Comparison of ENCODE assay signal across 8 cellular contexts in the genomic region with DNA sequence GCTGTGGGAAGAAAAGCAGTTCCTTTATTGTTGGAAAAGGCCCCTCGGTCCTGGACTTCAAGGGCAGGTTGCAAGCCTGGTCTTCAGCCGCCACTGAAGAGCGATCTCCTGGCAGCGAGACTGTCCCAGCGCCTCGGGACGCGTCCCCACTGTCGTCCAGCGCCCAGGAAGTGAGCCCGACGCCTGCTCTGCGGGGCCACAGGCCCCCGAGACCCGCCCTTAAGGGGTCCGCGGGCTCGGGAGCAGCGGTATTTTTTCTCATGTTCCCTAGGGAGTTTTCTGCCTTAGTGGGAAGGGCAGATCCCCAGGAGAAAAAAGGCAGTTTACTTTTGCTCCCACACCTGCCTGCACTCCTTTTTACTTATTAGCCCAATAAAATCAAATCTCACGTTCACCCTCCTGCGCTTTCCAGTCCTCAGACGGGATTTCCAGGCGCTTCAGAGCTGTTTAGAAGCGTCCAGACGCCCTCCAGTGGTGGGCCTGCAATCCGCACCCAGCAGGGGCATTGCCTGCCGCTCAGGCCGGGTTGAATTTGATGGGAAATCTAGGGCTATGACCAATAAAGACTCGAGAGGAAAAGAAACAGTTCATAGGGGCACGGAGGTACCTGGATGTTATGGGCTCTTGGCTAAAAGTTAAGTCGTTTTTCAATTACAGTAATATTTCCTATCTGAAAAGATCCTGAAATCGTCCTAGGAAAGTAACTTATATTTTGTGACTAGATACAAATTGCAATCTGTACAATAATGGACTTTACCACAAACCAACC. TPM values are rescaled to one million over a fixed set of nuclear protein-coding genes. Genes with fewer than 3 reads are reported as not detected.
DNase-seq lines count a peak whose midpoint lies in the region; ATAC-seq and TF ChIP-seq lines count a peak whose summit lies in the region.

No MANE protein-coding gene starts in this region.

- peak overlapping the region; percentile 44 for H3K4me3 ChIP-seq in Caco-2 (ENCODE audit: low read depth, low read length)
- peak overlapping the region; percentile 90 for H3K4me3 ChIP-seq in epithelial cell of esophagus (ENCODE audit: low read length)
- peak overlapping the region; percentile 2 for H3K4me3 ChIP-seq in mucosa of descending colon

- no peaks in the 10 kb centered on the region for H3K36me3 Mint-ChIP-seq in Caco-2 (ENCODE audit: insufficient read depth, unreplicated experiment)

- CTCF ChIA-PET in Caco-2 (lab: Charles Lee): interaction anchor here (0.7 to 2.1 kb wide), 3 partner anchors 98 to 134 kb away, joined by 3 to 5 read pairs (median 3); no protein-coding TSS in a partner anchor

- intact Hi-C loops in Caco-2 (cut with micrococcal nuclease; ENCODE audit: unreplicated experiment): loop anchor here (1.0 to 10.0 kb wide), 10 partner anchors 66 to 729 kb away; no protein-coding TSS in a partner anchor
- intact Hi-C loops in mucosa of descending colon (cut with DNase I, micrococcal nuclease): no loop called here

- peaks cover 4% of the 10 kb centered on the region for H3K27me3 ChIP-seq in Caco-2 (replicated peaks; ENCODE audit: control insufficient read depth, insufficient read depth, low read length)

- peak overlapping the region; percentile 85 for H3K4me3 Mint-ChIP-seq in Caco-2 (ENCODE audit: unreplicated experiment)

- ATAC-seq in GM21381 (IDR thresholded peaks at IDR 0.05; ENCODE audit: unreplicated experiment) (peak; percentile 70), mucosa of descending colon (peak; percentile 69)

- no TSS peak for BruUV-seq in Caco-2 (replicated peaks; lab: Mats Ljungman, UMichigan)

- H3K4me1 Mint-ChIP-seq in Caco-2 (ENCODE audit: low read depth, unreplicated experiment): peaks cover 5% of the 10 kb centered on the region

- H3K4me1 ChIP-seq in Caco-2 (peaks cover 1% of the 10 kb centered on the region; the same call in 1 of the 2 replicates), mucosa of descending colon (ENCODE audit: low read depth) (peaks cover 12% of the 10 kb centered on the region)

- TF ChIP-seq CTCF in Caco-2 (IDR thresholded peaks at IDR 0.05; ENCODE audit: insufficient read depth in 1 of 2, low read depth in 1 of 2, low read length in 1 of 2, severe bottlenecking in 1 of 2, unreplicated experiment in 1 of 2) (peak; percentile 94 to 98), epithelial cell of esophagus (IDR thresholded peaks at IDR 0.05; ENCODE audit: insufficient read depth, low read depth, low read length, missing control alignments) (peak; percentile 99), mucosa of descending colon (IDR thresholded peaks at IDR 0.05) (peak; percentile 93)

- no peaks in the 10 kb centered on the region for H3K9me3 Mint-ChIP-seq in Caco-2 (ENCODE audit: unreplicated experiment)

- H3K9me3 ChIP-seq in Caco-2 (no peaks in the 10 kb centered on the region), mucosa of descending colon (no peaks in the 10 kb centered on the region)

- H3K36me3 ChIP-seq in Caco-2 (ENCODE audit: control insufficient read depth, insufficient read depth, low read length) (no peaks in the 10 kb centered on the region), mucosa of descending colon (ENCODE audit: low read depth) (no peaks in the 10 kb centered on the region)

- POLR2A ChIA-PET in Caco-2 (lab: Charles Lee): no interaction called here

- peak; percentile 88 to 90 for DNase-seq in Caco-2
- DNase-seq in HT1080 (ENCODE audit: low read depth): peak; percentile 86
- peak; percentile 53 for DNase-seq in NOMO-1 treated with dmso at 0.1 percent for 144 hours (lab: John Stamatoyannopoulos, UW; ENCODE audit: unreplicated experiment)
- DNase-seq in activated T-cell treated with anti-CD3 and anti-CD28 coated beads for 24 hours (ENCODE audit: low read depth): peak; percentile 64
- DNase-seq in epithelial cell of esophagus (ENCODE audit: low read depth): peak; percentile 93
- DNase-seq in mucosa of descending colon: peak; percentile 86 to 94 (median 91)
- DNase-seq in stimulated activated CD8-positive, alpha-beta memory T cell treated with anti-CD3 and anti-CD28 coated beads, Interleukin-4, amount 100 ng/mL, for 1 hour (ENCODE audit: low read depth in 2 of 2, low spot score in 1 of 2): peak; percentile 24 to 44

- H3K27me3 Mint-ChIP-seq in Caco-2 (ENCODE audit: insufficient read depth, unreplicated experiment): peaks cover 29% of the 10 kb centered on the region

- H3K27ac Mint-ChIP-seq in Caco-2 (ENCODE audit: unreplicated experiment): no peak overlapping the region

RNA-seq across cellular contexts. Expression of gene EFNA5, which starts 2.8 kb away (rescaled TPM):
- 1.5 and 1.6 TPM in 2 replicates for total RNA-seq in Caco-2 (2022)
- 4.0 and 4.1 TPM in 2 replicates for total RNA-seq in HT1080 (2014; rRNA removed; shearing (Covaris generic))
- polyA plus RNA-seq in HT1080 (2015; cell fraction: cytosol; rRNA removed): 5.7 and 6.5 TPM in 2 replicates
- polyA plus RNA-seq in HT1080 (2015; cell fraction: nucleus; rRNA removed): 13.7 and 15.3 TPM in 2 replicates
- 10 to 100 TPM; 12.7 to 14.4 (median 14.3) TPM for total RNA-seq in mucosa of descending colon

Comparison
In these comparisons a context has a peak if more than half of its experiments do, and no peak if none do; other contexts are left out.
1. Peak in every context shown above with its lines: DNase-seq, ATAC-seq and H3K4me3 ChIP-seq.
2. DNase-seq: peak in every context shown above with its lines; median percentile 93 in epithelial cell of esophagus; 91 in mucosa of descending colon; 89 in Caco-2; 86 in HT1080; 64 in activated T-cell treated with anti-CD3 and anti-CD28 coated beads for 24 hours; 53 in NOMO-1 treated with dmso at 0.1 percent for 144 hours; 34 in stimulated activated CD8-positive, alpha-beta memory T cell treated with anti-CD3 and anti-CD28 coated beads, Interleukin-4, amount 100 ng/mL, for 1 hour.
3. H3K4me3 ChIP-seq: peak in every context shown above with its lines; median percentile 90 in epithelial cell of esophagus; 44 in Caco-2; 2 in mucosa of descending colon.